16 cellular contexts compared by ENCODE assay signal in genomic region chr9:89438194-89438593, GRCh38. TPM values are rescaled to one million over a fixed set of nuclear protein-coding genes. Genes with fewer than 3 reads are reported as not detected.
A peak's percentile ranks its signal among the peaks of the same experiment; 100 is the strongest.
DNase-seq lines count a peak whose midpoint lies in the region; ATAC-seq and TF ChIP-seq lines count a peak whose summit lies in the region.
"Had no signal": no experiment of that assay in that cellular context is flagged by ENCODE, and none has a peak within 500 bp of the region (broad histone marks: within the 10 kb centered on the region; RNA-seq: fewer than 3 reads in every experiment).

No MANE protein-coding gene starts in this region.

- no peaks in the 10 kb centered on the region for H3K27me3 Mint-ChIP-seq in central memory CD8-positive, alpha-beta T cell

- no peaks in the 10 kb centered on the region for H3F3A ChIP-seq in neural cell (ENCODE audit: insufficient read depth, low read length, poor library complexity, severe bottlenecking)

- no peaks in the 10 kb centered on the region for H3K9me2 ChIP-seq in neural cell (ENCODE audit: insufficient read depth, low read length)

- ATAC-seq in central memory CD8-positive, alpha-beta T cell (replicated peaks; ENCODE audit: extremely low read depth, poor library complexity, severe bottlenecking) = no peak
- ATAC-seq: heart right ventricle had no signal

- no peaks in the 10 kb centered on the region for H3K9me3 ChIP-seq in neural cell (ENCODE audit: low read length)
- H3K9me3 ChIP-seq: adrenal gland, heart right ventricle, mucosa of descending colon, tibial nerve had no signal

- no peaks in the 10 kb centered on the region for H3K36me3 ChIP-seq in KMS-11 (ENCODE audit: insufficient read depth)
- H3K36me3 ChIP-seq in neural cell (ENCODE audit: insufficient read depth, low read length) = no peaks in the 10 kb centered on the region
- H3K36me3 ChIP-seq: adrenal gland, heart right ventricle, tibial nerve had no signal

- no peak for TF ChIP-seq EP300 in neural cell (conservative IDR thresholded peaks at IDR 0.05; ENCODE audit: poor library complexity, severe bottlenecking)

- peaks cover 94% of the 10 kb centered on the region for H3K4me1 ChIP-seq in KMS-11 (ENCODE audit: low read depth, poor library complexity, severe bottlenecking)

- no peak overlapping the region for H2AFZ ChIP-seq in KMS-11 (ENCODE audit: low read depth)
- no peak overlapping the region for H2AFZ ChIP-seq in neural cell (ENCODE audit: low read depth, low read length)

- H3K27ac ChIP-seq in KMS-11 (peak overlapping the region; percentile 81), neural cell (ENCODE audit: low read length) (peak overlapping the region; percentile 5)
- H3K27ac ChIP-seq: 22Rv1, adrenal gland had no signal

- H3K79me2 ChIP-seq in KMS-11 (ENCODE audit: insufficient read depth, low read depth) = peaks cover 68% of the 10 kb centered on the region
- H3K79me2 ChIP-seq in neural cell (replicated peaks; ENCODE audit: insufficient read depth, low read length) = peaks cover 34% of the 10 kb centered on the region

- TF ChIP-seq CTCF in KMS-11 (conservative IDR thresholded peaks at IDR 0.05; ENCODE audit: low read depth, low read length) (no peak), neural cell (IDR thresholded peaks at IDR 0.05; ENCODE audit: poor library complexity, severe bottlenecking) (no peak)

- peaks cover 76% of the 10 kb centered on the region for H3K4me1 Mint-ChIP-seq in central memory CD8-positive, alpha-beta T cell

- TF ChIP-seq RAD21 in neural cell (conservative IDR thresholded peaks at IDR 0.05) = no peak

- peak overlapping the region; percentile 90 for H3K27ac Mint-ChIP-seq in central memory CD8-positive, alpha-beta T cell (ENCODE audit: low read depth)

- H3K36me3 Mint-ChIP-seq in central memory CD8-positive, alpha-beta T cell (ENCODE audit: insufficient read depth) = peaks cover 38% of the 10 kb centered on the region

- peak; percentile 14 for DNase-seq in DMS53 (lab: John Stamatoyannopoulos, UW)
- no peak for DNase-seq in DMS53 treated with DMSO at 0.1 percent for 48 hours (lab: John Stamatoyannopoulos, UW; ENCODE audit: unreplicated experiment)
- DNase-seq in central memory CD8-positive, alpha-beta T cell (ENCODE audit: low spot score in 2 of 2) = no peak
- no peak for DNase-seq in cortex of kidney (lab: John Stamatoyannopoulos, UW)
- no peak for DNase-seq in medulla oblongata (ENCODE audit: extremely low spot score)
- no peak for DNase-seq in NCI-H82 treated with DMSO at 0.1 percent for 48 hours (lab: John Stamatoyannopoulos, UW; ENCODE audit: unreplicated experiment)
- DNase-seq: activated CD8-positive, alpha-beta memory T cell treated with anti-CD3 and anti-CD28 coated beads for 24 hours; adrenal gland; heart right ventricle; kidney glomerular epithelial cell; NCI-H1930 had no signal

- H3K4me3 Mint-ChIP-seq in central memory CD8-positive, alpha-beta T cell = peak overlapping the region; percentile 52

- no peaks in the 10 kb centered on the region for H3K9me3 Mint-ChIP-seq in central memory CD8-positive, alpha-beta T cell

- H3K4me2 ChIP-seq in KMS-11 (peak overlapping the region; percentile 63), neural cell (ENCODE audit: low read length) (no peak overlapping the region)

- no peaks in the 10 kb centered on the region for H3K27me3 ChIP-seq in KMS-11 (ENCODE audit: insufficient read depth, low read depth)
- no peaks in the 10 kb centered on the region for H3K27me3 ChIP-seq in neural cell (ENCODE audit: insufficient read depth, low read depth, low read length)
- H3K27me3 ChIP-seq: adrenal gland, heart right ventricle, tibial nerve had no signal

- H3K4me3 ChIP-seq in KMS-11 (IDR thresholded peaks at IDR 0.05; ENCODE audit: insufficient read depth, low read depth, low read length) = no peak overlapping the region
- H3K4me3 ChIP-seq in neural cell (ENCODE audit: low read length) = no peak overlapping the region
- H3K4me3 ChIP-seq: adrenal gland, heart right ventricle, mucosa of descending colon, tibial nerve had no signal

- H4K20me1 ChIP-seq in KMS-11 (ENCODE audit: insufficient read depth) = no peaks in the 10 kb centered on the region
- H4K20me1 ChIP-seq in neural cell (ENCODE audit: insufficient read depth) = no peaks in the 10 kb centered on the region

- no peak overlapping the region; the same call in 1 of the 2 replicates for H3K9ac ChIP-seq in KMS-11
- no peak overlapping the region for H3K9ac ChIP-seq in neural cell (ENCODE audit: low read length)

TF ChIP-seq in neural cell, 6 proteins besides CTCF, POLR2A, EP300 and RAD21:
- TF ChIP-seq MXI1 (conservative IDR thresholded peaks at IDR 0.05; ENCODE audit: poor library complexity, severe bottlenecking) (no peak), SMC3 (conservative IDR thresholded peaks at IDR 0.05; ENCODE audit: poor library complexity) (no peak)

RNA-seq across cellular contexts. Expression of gene SEMA4D, which starts 59.7 kb away (rescaled TPM):
- 34.0 and 40.9 TPM in 2 replicates for polyA plus RNA-seq in neural cell
- polyA minus RNA-seq in neural cell = 47.5 and 67.0 TPM in 2 replicates
